Comparison of ENCODE assay signal across 21 cellular contexts in the genomic region with DNA sequence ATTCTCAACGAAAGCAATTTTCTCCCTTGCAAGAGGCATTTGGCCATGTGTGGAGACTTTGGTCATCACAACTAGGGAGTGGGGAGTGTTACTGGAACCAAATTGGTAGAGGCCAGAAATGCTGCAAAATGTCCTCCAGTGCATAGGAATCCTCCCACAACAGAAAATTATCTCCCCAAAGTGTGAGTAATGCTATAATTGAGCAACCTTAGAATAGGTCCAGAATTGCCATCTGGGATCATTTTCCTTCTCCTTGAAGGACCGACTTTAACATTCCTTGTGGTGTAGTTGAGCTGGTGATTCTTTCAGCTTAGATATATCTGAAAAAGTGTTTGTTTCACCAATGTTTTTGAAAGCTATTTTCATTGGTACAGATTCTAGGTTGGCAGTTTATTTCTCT.
DNase-seq lines count a peak whose midpoint lies in the region; ATAC-seq and TF ChIP-seq lines count a peak whose summit lies in the region.
"Had no signal": no experiment of that assay in that cellular context is flagged by ENCODE, and none has a peak within 500 bp of the region (broad histone marks: within the 10 kb centered on the region; RNA-seq: fewer than 3 reads in every experiment).

No MANE protein-coding gene starts in this region.

- H3K9me3 ChIP-seq in fibroblast of lung (ENCODE audit: control insufficient read depth, insufficient read depth, low read depth, low read length) (no peaks in the 10 kb centered on the region), osteoblast (ENCODE audit: low read depth, low read length) (no peaks in the 10 kb centered on the region)
- H3K9me3 ChIP-seq: BE2C, pancreas, right lobe of liver had no signal

- H2AFZ ChIP-seq in fibroblast of lung (ENCODE audit: low read length) (no peak overlapping the region), osteoblast (ENCODE audit: low read length) (no peak overlapping the region)

- TF ChIP-seq CTCF in fibroblast of lung (conservative IDR thresholded peaks at IDR 0.05 in 1 of 2, IDR thresholded peaks at IDR 0.05 in 1 of 2; ENCODE audit: low read depth in 1 of 2, low read length in 2 of 2) (no peak), osteoblast (IDR thresholded peaks at IDR 0.05; ENCODE audit: extremely low read depth, low read depth, low read length) (no peak)

- no peak for ATAC-seq in GM21528 (IDR thresholded peaks at IDR 0.05; ENCODE audit: low FRiP score, unreplicated experiment)
- ATAC-seq: activated naive CD4-positive, alpha-beta T cell treated with anti-CD3 and anti-CD28 coated beads, Interleukin-2, amount 50 U/mL, for 72 hours; activated T-cell treated with anti-CD3 and anti-CD28 coated beads, Interleukin-2, amount 50 U/mL, for 72 hours; HepG2; natural killer cell treated with Interleukin-12 subunit alpha and Interleukin-12 subunit beta and Interleukin-15 and Interleukin-18, amount 100 ng/mL, for 72 hours; right lobe of liver had no signal

- H3K27me3 ChIP-seq in fibroblast of lung (ENCODE audit: control insufficient read depth, insufficient read depth, low read length) (no peaks in the 10 kb centered on the region), osteoblast (ENCODE audit: insufficient read depth, low read length) (no peaks in the 10 kb centered on the region)
- H3K27me3 ChIP-seq: BE2C, brain microvascular endothelial cell, right lobe of liver had no signal

- H3K79me2 ChIP-seq in fibroblast of lung (ENCODE audit: control insufficient read depth, insufficient read depth, low read length) (no peaks in the 10 kb centered on the region), osteoblast (ENCODE audit: insufficient read depth, low read length) (no peaks in the 10 kb centered on the region)

- H3K36me3 ChIP-seq in fibroblast of lung (ENCODE audit: control insufficient read depth, insufficient read depth, low read length) (no peaks in the 10 kb centered on the region), osteoblast (ENCODE audit: insufficient read depth, low read length) (no peaks in the 10 kb centered on the region)
- H3K36me3 ChIP-seq: BE2C, brain microvascular endothelial cell, pancreas had no signal

- H3K27ac ChIP-seq in fibroblast of lung (ENCODE audit: insufficient read depth, low read length): no peak overlapping the region
- no peak overlapping the region for H3K27ac ChIP-seq in osteoblast (ENCODE audit: low read depth, low read length)
- H3K27ac ChIP-seq: brain microvascular endothelial cell, pancreas, right lobe of liver had no signal

- no peak overlapping the region for H3K9ac ChIP-seq in fibroblast of lung (ENCODE audit: insufficient read depth, low read length)

- H4K20me1 ChIP-seq in fibroblast of lung (ENCODE audit: control insufficient read depth, extremely low read depth, insufficient read depth, low read length): no peaks in the 10 kb centered on the region
- H4K20me1 ChIP-seq in osteoblast (ENCODE audit: insufficient read depth, low read length): no peaks in the 10 kb centered on the region

- no peak overlapping the region for H3K4me3 ChIP-seq in fibroblast of lung (replicated peaks in 1 of 4; ENCODE audit: control extremely low read depth in 1 of 4, insufficient read depth in 1 of 4, low read depth in 3 of 4, low read length in 4 of 4)
- no peak overlapping the region for H3K4me3 ChIP-seq in osteoblast (ENCODE audit: insufficient read depth, low read length)
- H3K4me3 ChIP-seq: pancreas, right lobe of liver had no signal

- H3K4me2 ChIP-seq in fibroblast of lung (ENCODE audit: extremely low read depth, insufficient read depth, low read length): no peak overlapping the region
- no peak overlapping the region for H3K4me2 ChIP-seq in osteoblast (ENCODE audit: insufficient read depth, low read length)

- H3K4me1 ChIP-seq in fibroblast of lung (ENCODE audit: control insufficient read depth, extremely low read depth, insufficient read depth, low read length) (no peaks in the 10 kb centered on the region), osteoblast (ENCODE audit: insufficient read depth, low read length) (peaks cover 3% of the 10 kb centered on the region)
- H3K4me1 ChIP-seq: BE2C, pancreas, right lobe of liver had no signal

- peak; percentile 79 for DNase-seq in AG20443 (ENCODE audit: low spot score)
- DNase-seq in RPMI7951 (ENCODE audit: low read depth): peak; percentile 89
- peak; percentile 37 to 79 for DNase-seq in fibroblast of lung (ENCODE audit: low read depth in 2 of 2)
- DNase-seq in osteoblast (ENCODE audit: insufficient read length, low spot score, missing footprints): peak; percentile 78
- DNase-seq in COLO668 (lab: John Stamatoyannopoulos, UW; ENCODE audit: unreplicated experiment): no peak
- DNase-seq in SW 1271 (lab: John Stamatoyannopoulos, UW): no peak
- DNase-seq: activated CD4-positive, alpha-beta T cell treated with anti-CD3 and anti-CD28 coated beads for 1 hour; activated CD8-positive, alpha-beta memory T cell treated with anti-CD3 and anti-CD28 coated beads for 24 hours; activated T-cell treated with anti-CD3 and anti-CD28 coated beads, Interleukin-2, amount 50 U/mL, for 72 hours; BE2C; brain microvascular endothelial cell; left cardiac atrium; midbrain; NCI-H524 treated with DMSO at 0.1 percent for 48 hours; pancreas; right lobe of liver; stimulated activated naive CD4-positive, alpha-beta T cell had no signal

Comparison
In these comparisons a context has a peak if more than half of its experiments do, and no peak if none do; other contexts are left out.
1. DNase-seq: peak in AG20443 (single experiment), RPMI7951 (single experiment), fibroblast of lung (2 of 2) and osteoblast (single experiment); none in COLO668 (single experiment) and SW 1271 (0 of 2).